1 cellular context compared by ENCODE assay signal in the genomic region with DNA sequence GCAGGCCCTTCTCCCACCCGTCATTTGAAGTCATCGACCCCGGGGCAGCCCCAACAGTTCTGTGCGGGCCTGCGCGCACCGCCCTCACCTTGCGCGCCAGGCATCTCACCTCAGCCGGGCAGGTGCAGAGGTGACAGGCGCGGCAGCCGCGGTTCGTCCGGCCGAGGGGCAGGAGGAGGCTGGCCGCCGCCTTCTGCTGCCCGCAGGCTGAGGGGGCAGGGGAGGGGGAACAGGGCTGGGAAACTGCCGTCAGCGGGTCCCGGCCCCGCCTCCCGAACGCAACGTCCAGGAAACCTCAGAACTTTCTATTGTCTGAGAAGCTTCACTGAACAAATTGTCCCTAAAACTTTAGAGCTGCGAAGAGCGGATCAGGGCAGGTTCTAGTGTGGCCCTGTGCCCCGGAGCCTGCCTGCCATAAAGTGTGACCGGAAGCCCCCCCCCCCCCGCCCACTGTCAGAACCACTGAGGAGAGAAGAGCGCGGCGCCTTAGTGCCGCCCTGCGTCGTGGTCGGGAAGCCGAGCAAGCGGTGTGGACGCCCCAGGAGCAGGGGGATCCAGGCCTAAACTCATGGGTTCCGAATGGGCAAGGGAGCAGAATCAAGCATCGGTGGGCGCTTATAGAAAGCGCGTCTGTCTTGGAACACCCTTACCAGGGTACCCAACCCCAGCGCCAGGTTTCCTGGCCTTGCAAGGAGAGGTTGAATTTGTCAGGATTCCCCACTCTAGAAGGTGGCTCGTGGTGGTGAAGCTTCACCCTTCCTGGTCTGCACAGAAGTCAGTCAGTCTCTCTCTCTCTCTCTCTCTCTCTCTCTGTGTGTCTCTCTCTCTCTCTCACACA.
TF ChIP-seq lines count a peak whose summit lies in the region.

No MANE protein-coding gene starts in this region.

TF ChIP-seq in K562, 482 proteins besides CTCF, POLR2A, EP300 and RAD21 (continued from another document):
- TF ChIP-seq, protein P1, sequence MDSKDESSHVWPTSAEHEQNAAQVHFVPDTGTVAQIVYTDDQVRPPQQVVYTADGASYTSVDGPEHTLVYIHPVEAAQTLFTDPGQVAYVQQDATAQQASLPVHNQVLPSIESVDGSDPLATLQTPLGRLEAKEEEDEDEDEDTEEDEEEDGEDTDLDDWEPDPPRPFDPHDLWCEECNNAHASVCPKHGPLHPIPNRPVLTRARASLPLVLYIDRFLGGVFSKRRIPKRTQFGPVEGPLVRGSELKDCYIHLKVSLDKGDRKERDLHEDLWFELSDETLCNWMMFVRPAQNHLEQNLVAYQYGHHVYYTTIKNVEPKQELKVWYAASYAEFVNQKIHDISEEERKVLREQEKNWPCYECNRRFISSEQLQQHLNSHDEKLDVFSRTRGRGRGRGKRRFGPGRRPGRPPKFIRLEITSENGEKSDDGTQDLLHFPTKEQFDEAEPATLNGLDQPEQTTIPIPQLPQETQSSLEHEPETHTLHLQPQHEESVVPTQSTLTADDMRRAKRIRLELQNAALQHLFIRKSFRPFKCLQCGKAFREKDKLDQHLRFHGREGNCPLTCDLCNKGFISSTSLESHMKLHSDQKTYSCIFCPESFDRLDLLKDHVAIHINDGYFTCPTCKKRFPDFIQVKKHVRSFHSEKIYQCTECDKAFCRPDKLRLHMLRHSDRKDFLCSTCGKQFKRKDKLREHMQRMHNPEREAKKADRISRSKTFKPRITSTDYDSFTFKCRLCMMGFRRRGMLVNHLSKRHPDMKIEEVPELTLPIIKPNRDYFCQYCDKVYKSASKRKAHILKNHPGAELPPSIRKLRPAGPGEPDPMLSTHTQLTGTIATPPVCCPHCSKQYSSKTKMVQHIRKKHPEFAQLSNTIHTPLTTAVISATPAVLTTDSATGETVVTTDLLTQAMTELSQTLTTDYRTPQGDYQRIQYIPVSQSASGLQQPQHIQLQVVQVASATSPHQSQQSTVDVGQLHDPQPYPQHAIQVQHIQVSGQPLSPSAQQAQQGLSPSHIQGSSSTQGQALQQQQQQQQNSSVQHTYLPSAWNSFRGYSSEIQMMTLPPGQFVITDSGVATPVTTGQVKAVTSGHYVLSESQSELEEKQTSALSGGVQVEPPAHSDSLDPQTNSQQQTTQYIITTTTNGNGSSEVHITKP (IDR thresholded peaks at IDR 0.05; ENCODE audit: partially characterized antibody), result peak; percentile 77
- TF ChIP-seq XRCC3 (IDR thresholded peaks at IDR 0.05) (no peak), NR2C2 (CRISPR knock-in tag; IDR thresholded peaks at IDR 0.05) (no peak), NR2C2 (tag; IDR thresholded peaks at IDR 0.05) (0 out of 2 replicates have a peak, but pooled peaks have one; percentile 71), ZNF212 (CRISPR knock-in tag; IDR thresholded peaks at IDR 0.05) (0 out of 2 replicates have a peak, but pooled peaks have one; percentile 26), BDP1 (IDR thresholded peaks at IDR 0.05; ENCODE audit: insufficient read depth, insufficient read length) (no peak), HEY1 (CRISPR knock-in tag; IDR thresholded peaks at IDR 0.05; ENCODE audit: borderline replicate concordance) (no peak), HSF4 (CRISPR knock-in tag; IDR thresholded peaks at IDR 0.05; ENCODE audit: borderline replicate concordance) (no peak), DDX20 (tag; IDR thresholded peaks at IDR 0.05; ENCODE audit: low read depth) (no peak), GTF2A2 (tag; IDR thresholded peaks at IDR 0.05) (no peak), ZNF165 (CRISPR knock-in tag; IDR thresholded peaks at IDR 0.05; ENCODE audit: borderline replicate concordance) (0 out of 2 replicates have a peak, but pooled peaks have one; percentile 34), ZNF586 (CRISPR knock-in tag; conservative IDR thresholded peaks at IDR 0.05) (no peak), PTTG1 (tag; IDR thresholded peaks at IDR 0.05; ENCODE audit: low read depth) (no peak), RHOXF2B (CRISPR knock-in tag; conservative IDR thresholded peaks at IDR 0.05) (no peak), ELF4 (CRISPR knock-in tag; IDR thresholded peaks at IDR 0.05) (peak; percentile 60; the same call in 1 of the 2 replicates), ERF (CRISPR knock-in tag; IDR thresholded peaks at IDR 0.05) (0 out of 2 replicates have a peak, but pooled peaks have one; percentile 72), GABPA (tag; conservative IDR thresholded peaks at IDR 0.05; ENCODE audit: low read depth) (peak; percentile 52), ZBTB17 (CRISPR knock-in tag; IDR thresholded peaks at IDR 0.05) (0 out of 2 replicates have a peak, but pooled peaks have one; percentile 18), ZNF175 (CRISPR knock-in tag; IDR thresholded peaks at IDR 0.05; ENCODE audit: low read depth) (peak; percentile 46)
- TF ChIP-seq, protein P2, sequence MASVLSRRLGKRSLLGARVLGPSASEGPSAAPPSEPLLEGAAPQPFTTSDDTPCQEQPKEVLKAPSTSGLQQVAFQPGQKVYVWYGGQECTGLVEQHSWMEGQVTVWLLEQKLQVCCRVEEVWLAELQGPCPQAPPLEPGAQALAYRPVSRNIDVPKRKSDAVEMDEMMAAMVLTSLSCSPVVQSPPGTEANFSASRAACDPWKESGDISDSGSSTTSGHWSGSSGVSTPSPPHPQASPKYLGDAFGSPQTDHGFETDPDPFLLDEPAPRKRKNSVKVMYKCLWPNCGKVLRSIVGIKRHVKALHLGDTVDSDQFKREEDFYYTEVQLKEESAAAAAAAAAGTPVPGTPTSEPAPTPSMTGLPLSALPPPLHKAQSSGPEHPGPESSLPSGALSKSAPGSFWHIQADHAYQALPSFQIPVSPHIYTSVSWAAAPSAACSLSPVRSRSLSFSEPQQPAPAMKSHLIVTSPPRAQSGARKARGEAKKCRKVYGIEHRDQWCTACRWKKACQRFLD (CRISPR knock-in tag; IDR thresholded peaks at IDR 0.05), result peak; percentile 82; the same call in 1 of the 2 replicates
- TF ChIP-seq, protein P3, sequence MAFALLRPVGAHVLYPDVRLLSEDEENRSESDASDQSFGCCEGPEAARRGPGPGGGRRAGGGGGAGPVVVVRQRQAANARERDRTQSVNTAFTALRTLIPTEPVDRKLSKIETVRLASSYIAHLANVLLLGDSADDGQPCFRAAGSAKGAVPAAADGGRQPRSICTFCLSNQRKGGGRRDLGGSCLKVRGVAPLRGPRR (CRISPR knock-in tag; IDR thresholded peaks at IDR 0.05), result no peak
- TF ChIP-seq, protein P4, sequence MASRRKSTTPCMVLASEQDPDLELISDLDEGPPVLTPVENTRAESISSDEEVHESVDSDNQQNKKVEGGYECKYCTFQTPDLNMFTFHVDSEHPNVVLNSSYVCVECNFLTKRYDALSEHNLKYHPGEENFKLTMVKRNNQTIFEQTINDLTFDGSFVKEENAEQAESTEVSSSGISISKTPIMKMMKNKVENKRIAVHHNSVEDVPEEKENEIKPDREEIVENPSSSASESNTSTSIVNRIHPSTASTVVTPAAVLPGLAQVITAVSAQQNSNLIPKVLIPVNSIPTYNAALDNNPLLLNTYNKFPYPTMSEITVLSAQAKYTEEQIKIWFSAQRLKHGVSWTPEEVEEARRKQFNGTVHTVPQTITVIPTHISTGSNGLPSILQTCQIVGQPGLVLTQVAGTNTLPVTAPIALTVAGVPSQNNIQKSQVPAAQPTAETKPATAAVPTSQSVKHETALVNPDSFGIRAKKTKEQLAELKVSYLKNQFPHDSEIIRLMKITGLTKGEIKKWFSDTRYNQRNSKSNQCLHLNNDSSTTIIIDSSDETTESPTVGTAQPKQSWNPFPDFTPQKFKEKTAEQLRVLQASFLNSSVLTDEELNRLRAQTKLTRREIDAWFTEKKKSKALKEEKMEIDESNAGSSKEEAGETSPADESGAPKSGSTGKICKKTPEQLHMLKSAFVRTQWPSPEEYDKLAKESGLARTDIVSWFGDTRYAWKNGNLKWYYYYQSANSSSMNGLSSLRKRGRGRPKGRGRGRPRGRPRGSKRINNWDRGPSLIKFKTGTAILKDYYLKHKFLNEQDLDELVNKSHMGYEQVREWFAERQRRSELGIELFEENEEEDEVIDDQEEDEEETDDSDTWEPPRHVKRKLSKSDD (conservative IDR thresholded peaks at IDR 0.05; ENCODE audit: low read length), result no peak
- TF ChIP-seq, protein P5, sequence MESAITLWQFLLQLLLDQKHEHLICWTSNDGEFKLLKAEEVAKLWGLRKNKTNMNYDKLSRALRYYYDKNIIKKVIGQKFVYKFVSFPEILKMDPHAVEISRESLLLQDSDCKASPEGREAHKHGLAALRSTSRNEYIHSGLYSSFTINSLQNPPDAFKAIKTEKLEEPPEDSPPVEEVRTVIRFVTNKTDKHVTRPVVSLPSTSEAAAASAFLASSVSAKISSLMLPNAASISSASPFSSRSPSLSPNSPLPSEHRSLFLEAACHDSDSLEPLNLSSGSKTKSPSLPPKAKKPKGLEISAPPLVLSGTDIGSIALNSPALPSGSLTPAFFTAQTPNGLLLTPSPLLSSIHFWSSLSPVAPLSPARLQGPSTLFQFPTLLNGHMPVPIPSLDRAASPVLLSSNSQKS (CRISPR knock-in tag; IDR thresholded peaks at IDR 0.05), result no peak
- TF ChIP-seq, protein P6, sequence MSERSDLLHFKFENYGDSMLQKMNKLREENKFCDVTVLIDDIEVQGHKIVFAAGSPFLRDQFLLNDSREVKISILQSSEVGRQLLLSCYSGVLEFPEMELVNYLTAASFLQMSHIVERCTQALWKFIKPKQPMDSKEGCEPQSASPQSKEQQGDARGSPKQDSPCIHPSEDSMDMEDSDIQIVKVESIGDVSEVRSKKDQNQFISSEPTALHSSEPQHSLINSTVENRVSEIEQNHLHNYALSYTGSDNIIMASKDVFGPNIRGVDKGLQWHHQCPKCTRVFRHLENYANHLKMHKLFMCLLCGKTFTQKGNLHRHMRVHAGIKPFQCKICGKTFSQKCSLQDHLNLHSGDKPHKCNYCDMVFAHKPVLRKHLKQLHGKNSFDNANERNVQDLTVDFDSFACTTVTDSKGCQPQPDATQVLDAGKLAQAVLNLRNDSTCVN (CRISPR knock-in tag; IDR thresholded peaks at IDR 0.05), result 0 out of 2 replicates have a peak, but pooled peaks have one; percentile 21
- TF ChIP-seq, protein P7, sequence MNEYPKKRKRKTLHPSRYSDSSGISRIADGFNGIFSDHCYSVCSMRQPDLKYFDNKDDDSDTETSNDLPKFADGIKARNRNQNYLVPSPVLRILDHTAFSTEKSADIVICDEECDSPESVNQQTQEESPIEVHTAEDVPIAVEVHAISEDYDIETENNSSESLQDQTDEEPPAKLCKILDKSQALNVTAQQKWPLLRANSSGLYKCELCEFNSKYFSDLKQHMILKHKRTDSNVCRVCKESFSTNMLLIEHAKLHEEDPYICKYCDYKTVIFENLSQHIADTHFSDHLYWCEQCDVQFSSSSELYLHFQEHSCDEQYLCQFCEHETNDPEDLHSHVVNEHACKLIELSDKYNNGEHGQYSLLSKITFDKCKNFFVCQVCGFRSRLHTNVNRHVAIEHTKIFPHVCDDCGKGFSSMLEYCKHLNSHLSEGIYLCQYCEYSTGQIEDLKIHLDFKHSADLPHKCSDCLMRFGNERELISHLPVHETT (CRISPR knock-in tag; conservative IDR thresholded peaks at IDR 0.05 in 1 of 2, IDR thresholded peaks at IDR 0.05 in 1 of 2), result peak in 1 of 2 experiments; percentile 76; a peak in 2 of 4 replicates
- TF ChIP-seq, protein P8, sequence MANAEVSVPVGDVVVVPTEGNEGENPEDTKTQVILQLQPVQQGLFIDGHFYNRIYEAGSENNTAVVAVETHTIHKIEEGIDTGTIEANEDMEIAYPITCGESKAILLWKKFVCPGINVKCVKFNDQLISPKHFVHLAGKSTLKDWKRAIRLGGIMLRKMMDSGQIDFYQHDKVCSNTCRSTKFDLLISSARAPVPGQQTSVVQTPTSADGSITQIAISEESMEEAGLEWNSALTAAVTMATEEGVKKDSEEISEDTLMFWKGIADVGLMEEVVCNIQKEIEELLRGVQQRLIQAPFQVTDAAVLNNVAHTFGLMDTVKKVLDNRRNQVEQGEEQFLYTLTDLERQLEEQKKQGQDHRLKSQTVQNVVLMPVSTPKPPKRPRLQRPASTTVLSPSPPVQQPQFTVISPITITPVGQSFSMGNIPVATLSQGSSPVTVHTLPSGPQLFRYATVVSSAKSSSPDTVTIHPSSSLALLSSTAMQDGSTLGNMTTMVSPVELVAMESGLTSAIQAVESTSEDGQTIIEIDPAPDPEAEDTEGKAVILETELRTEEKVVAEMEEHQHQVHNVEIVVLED (CRISPR knock-in tag; IDR thresholded peaks at IDR 0.05), result 0 out of 2 replicates have a peak, but pooled peaks have one; percentile 13
- TF ChIP-seq, protein P9, sequence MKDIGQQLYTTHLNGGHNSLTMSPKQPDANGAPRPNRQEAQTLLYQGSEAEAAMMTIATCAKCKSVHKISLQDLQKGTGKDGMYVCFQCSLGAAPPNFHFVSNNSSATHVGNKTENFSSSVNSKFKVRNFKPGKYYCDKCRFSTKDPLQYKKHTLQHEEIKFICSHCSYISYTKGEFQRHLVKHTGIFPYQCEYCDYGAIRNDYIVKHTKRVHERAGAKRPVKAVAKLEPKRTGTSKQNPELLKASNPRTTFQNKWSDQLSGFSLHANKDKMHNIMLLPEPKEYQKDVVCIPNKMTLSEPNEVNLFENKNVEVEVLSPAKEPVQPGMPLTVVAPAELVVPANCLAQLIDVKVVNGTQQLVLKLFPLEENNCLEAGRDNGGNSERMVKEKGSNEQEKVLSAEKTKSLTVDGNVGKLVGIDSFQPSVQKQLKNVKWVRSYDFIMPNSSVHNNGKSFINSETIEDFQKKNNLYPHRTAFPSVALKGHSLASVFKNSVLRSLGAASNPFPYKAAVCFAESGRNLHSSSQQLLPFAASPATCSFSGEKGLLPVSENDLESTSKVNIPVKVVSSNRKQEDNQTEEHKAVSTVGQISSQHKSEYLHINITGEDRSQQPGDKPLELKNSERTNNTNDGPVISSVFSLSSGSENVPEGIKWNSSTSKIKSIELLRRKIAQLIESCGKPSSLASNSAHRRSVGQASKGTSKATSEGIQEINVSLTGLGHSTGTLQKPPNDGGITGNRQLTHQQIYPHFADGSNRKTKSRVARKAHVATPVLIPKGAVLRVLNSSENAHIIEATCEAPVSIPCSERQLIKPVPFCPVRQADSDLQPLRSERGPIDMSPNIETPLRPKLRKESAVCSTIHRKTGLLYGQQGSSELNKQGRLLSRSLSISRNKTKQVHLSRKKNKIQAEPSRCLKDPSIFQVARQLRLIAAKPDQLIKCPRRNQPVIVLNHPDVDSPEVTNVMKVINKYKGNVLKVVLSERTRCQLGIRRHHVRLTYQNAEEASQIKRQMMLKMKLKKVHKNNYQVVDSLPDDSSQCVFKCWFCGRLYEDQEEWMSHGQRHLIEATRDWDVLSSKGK (CRISPR knock-in tag; IDR thresholded peaks at IDR 0.05), result no peak
TF ChIP-seq in K562: peak in this region for 15.
